In the genomic region with DNA sequence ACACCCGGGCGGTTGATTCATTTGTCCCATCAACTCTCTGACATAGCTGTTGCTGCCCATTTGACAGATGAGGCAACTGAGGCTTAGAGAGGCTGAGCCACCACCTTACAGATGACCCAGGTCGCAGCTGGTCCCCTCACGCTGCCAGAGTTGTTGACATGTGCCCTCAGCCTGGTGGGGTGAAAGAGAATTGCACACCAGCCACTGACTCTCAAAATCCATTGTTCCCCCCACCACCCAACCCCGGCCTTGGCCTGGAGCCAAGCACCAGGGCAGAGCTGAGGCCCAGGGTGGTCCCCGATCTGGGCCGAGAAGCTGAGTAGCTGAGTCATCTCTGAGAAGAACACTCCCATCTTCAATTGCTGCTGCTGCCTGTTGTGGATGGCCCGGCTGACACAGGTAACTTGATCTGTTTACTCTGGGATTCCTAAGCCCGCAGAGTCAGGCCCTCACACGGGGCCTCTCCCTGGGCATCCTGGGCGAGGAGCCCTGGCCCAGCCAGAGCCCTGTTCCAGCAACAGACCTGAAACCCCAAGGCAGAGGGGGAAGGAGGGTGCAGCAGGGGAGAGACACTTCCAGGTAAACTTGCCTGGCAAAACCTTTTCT, we compare ENCODE assay signal across 8 cellular contexts. TPM values are rescaled to one million over a fixed set of nuclear protein-coding genes. Genes with fewer than 3 reads are reported as not detected.
DNase-seq lines count a peak whose midpoint lies in the region; ATAC-seq, FAIRE-seq and TF ChIP-seq lines count a peak whose summit lies in the region.

No MANE protein-coding gene starts in this region.

- FAIRE-seq in HTR-8/SVneo (lab: Jason Lieb, UNC) (no peak), kidney (lab: Jason Lieb, UNC) (no peak)

- H3K27ac ChIP-seq in OCI-LY1 (ENCODE audit: low read depth, low read length, poor library complexity, severe bottlenecking): peak overlapping the region; percentile 72
- no peak overlapping the region for H3K27ac ChIP-seq in upper lobe of left lung
- H3K27ac ChIP-seq in kidney (ENCODE audit: low read depth in 2 of 2, low read length in 2 of 2): no peak overlapping the region

- 55 to 76% methylated on average over 8 to 11 of the region's 11 CpGs for WGBS in upper lobe of left lung, 2 donors

- ATAC-seq in upper lobe of left lung (ENCODE audit: low FRiP score in 2 of 2): peak; percentile 5 to 59

- peaks cover 0 to 3% (median 2%) of the 10 kb centered on the region in 3 donors for H3K27me3 Mint-ChIP-seq in immature natural killer cell (ENCODE audit: low read depth in 3 of 3)

- intact Hi-C loops in kidney (cut with DNase I): no loop called here

- H3K79me2 ChIP-seq in OCI-LY1 (ENCODE audit: insufficient read depth, low read length): no peaks in the 10 kb centered on the region

- no peaks in the 10 kb centered on the region for H3K36me3 ChIP-seq in OCI-LY1 (ENCODE audit: insufficient read depth, low read length)
- H3K36me3 ChIP-seq in upper lobe of left lung: no peaks in the 10 kb centered on the region
- no peaks in the 10 kb centered on the region for H3K36me3 ChIP-seq in kidney (ENCODE audit: control insufficient read depth in 1 of 2, insufficient read depth in 2 of 2, low read length in 2 of 2)

- H2AFZ ChIP-seq in OCI-LY1 (ENCODE audit: low read length): no peak overlapping the region

- no peak for TF ChIP-seq POLR2A in upper lobe of left lung (IDR thresholded peaks at IDR 0.05)

- H3K4me1 ChIP-seq in OCI-LY1 (ENCODE audit: insufficient read depth, low read length, severe bottlenecking) (peaks cover 34% of the 10 kb centered on the region), upper lobe of left lung (peaks cover 0 to 4% (median 0%) of the 10 kb centered on the region in 4 donors), kidney (ENCODE audit: control insufficient read depth in 1 of 2, insufficient read depth in 1 of 2, low read depth in 1 of 2, low read length in 2 of 2) (no peaks in the 10 kb centered on the region)

- DNase-seq in 8988T (peak; percentile 58), HTR-8/SVneo (ENCODE audit: insufficient read length, low spot score) (peak; percentile 77), fibroblast of villous mesenchyme (ENCODE audit: low read depth) (peak; percentile 41), upper lobe of left lung (peak in 1 of 2 donors; percentile 44), kidney (no peak), immature natural killer cell (no peak)
- DNase-seq in activated CD4-positive, CD25-positive, alpha-beta regulatory T cell (lab: John Stamatoyannopoulos, UW): no peak

- no peaks in the 10 kb centered on the region for H4K20me1 ChIP-seq in OCI-LY1 (ENCODE audit: insufficient read depth, low read length)

- H3K4me3 ChIP-seq in OCI-LY1 (ENCODE audit: low read depth, low read length, poor library complexity, severe bottlenecking) (no peak overlapping the region), fibroblast of villous mesenchyme (ENCODE audit: low read depth, low read length) (no peak overlapping the region), upper lobe of left lung (no peak overlapping the region), kidney (ENCODE audit: low read length in 2 of 2) (no peak overlapping the region)

- H3K4me1 Mint-ChIP-seq in immature natural killer cell: peaks cover 16 to 22% of the 10 kb centered on the region in 2 donors

- TF ChIP-seq EP300 in upper lobe of left lung (IDR thresholded peaks at IDR 0.05): no peak

- H3K4me2 ChIP-seq in OCI-LY1 (ENCODE audit: low read length): no peak overlapping the region

- peak overlapping the region; percentile 32; the same call in 1 of the 2 replicates for H3K9ac ChIP-seq in OCI-LY1 (ENCODE audit: low read length)
- H3K9ac ChIP-seq in kidney (ENCODE audit: low read length in 2 of 2): no peak overlapping the region

- H3K9me3 ChIP-seq in OCI-LY1 (ENCODE audit: low read length): no peaks in the 10 kb centered on the region
- no peaks in the 10 kb centered on the region for H3K9me3 ChIP-seq in upper lobe of left lung
- H3K9me3 ChIP-seq in kidney (ENCODE audit: control insufficient read depth in 1 of 2, low read length in 2 of 2): no peaks in the 10 kb centered on the region

- no peaks in the 10 kb centered on the region for H3K36me3 Mint-ChIP-seq in immature natural killer cell

- H3K9me3 Mint-ChIP-seq in immature natural killer cell: no peaks in the 10 kb centered on the region

- no peaks in the 10 kb centered on the region for H3K27me3 ChIP-seq in OCI-LY1 (ENCODE audit: insufficient read depth, low read length)
- no peaks in the 10 kb centered on the region for H3K27me3 ChIP-seq in upper lobe of left lung

- H3F3A ChIP-seq in OCI-LY1 (ENCODE audit: insufficient read depth, low read length): 0 out of 2 replicates have a peak, but pooled peaks cover 4% of the 10 kb centered on the region

- H3K27ac Mint-ChIP-seq in immature natural killer cell: peak overlapping the region in 1 of 6 donors; percentile 45

- no peaks in the 10 kb centered on the region for H3K9me2 ChIP-seq in OCI-LY1 (ENCODE audit: low read depth, low read length)

- H3K4me3 Mint-ChIP-seq in immature natural killer cell: no peak overlapping the region

- peak; percentile 18; the same call in 1 of the 2 replicates for TF ChIP-seq CTCF in OCI-LY1 (IDR thresholded peaks at IDR 0.05; ENCODE audit: low read length)
- no peak for TF ChIP-seq CTCF in fibroblast of villous mesenchyme (IDR thresholded peaks at IDR 0.05; ENCODE audit: insufficient read depth, low read depth, low read length)
- TF ChIP-seq CTCF in upper lobe of left lung (IDR thresholded peaks at IDR 0.05): peak in 1 of 6 experiments; percentile 11
- no peak for TF ChIP-seq CTCF in kidney (IDR thresholded peaks at IDR 0.05; ENCODE audit: borderline replicate concordance, extremely low read depth, insufficient read depth)

RNA-seq across cellular contexts. Expression of gene PVRIG, which starts 27.5 kb away (rescaled TPM):
- total RNA-seq in fibroblast of villous mesenchyme (not detected in 2 replicates), upper lobe of left lung (1 to 10 TPM in 5 of 6 donors, under 1 TPM in 1; 0.63 to 6.3 (median 1.7) TPM), kidney (3.2 TPM)
- polyA plus RNA-seq in kidney (ENCODE audit: insufficient read depth, low read depth, low replicate concordance) (not detected), immature natural killer cell (100 to 1,000 TPM; 151 to 240 (median 209) TPM)

Comparison
In these comparisons a context has a peak if more than half of its experiments do, and no peak if none do; other contexts are left out.
1. DNase-seq: peak in 8988T (single experiment), HTR-8/SVneo (single experiment) and fibroblast of villous mesenchyme (single experiment); none in kidney (single experiment), activated CD4-positive, CD25-positive, alpha-beta regulatory T cell (0 of 4) and immature natural killer cell (0 of 3).